32 cellular contexts compared by ENCODE assay signal in genomic region chr17:73029021-73029420, GRCh38.
"Had no signal": no experiment of that assay in that cellular context is flagged by ENCODE, and none has a peak within 500 bp of the region (broad histone marks: within the 10 kb centered on the region; RNA-seq: fewer than 3 reads in every experiment).

No MANE protein-coding gene starts in this region.

- H3K27me3 Mint-ChIP-seq: activated CD4-positive, alpha-beta memory T cell treated with anti-CD3 and anti-CD28 coated beads for 36 hours; activated CD4-positive, alpha-beta T cell treated with anti-CD3 and anti-CD28 coated beads for 36 hours; activated CD4-positive, alpha-beta T cell treated with anti-CD3 and anti-CD28 coated beads, Interleukin-2, amount 10 ng/mL, durations not matched to agents 24 days and 14 days; activated CD8-positive, alpha-beta memory T cell treated with anti-CD3 and anti-CD28 coated beads, Interleukin-2, amount 10 ng/mL, durations not matched to agents 7 days and 5 days; activated naive CD4-positive, alpha-beta T cell treated with anti-CD3 and anti-CD28 coated beads, Interleukin-2, amount 10 ng/mL, durations not matched to agents 7 days and 5 days; activated naive CD8-positive, alpha-beta T cell treated with anti-CD3 and anti-CD28 coated beads, Interleukin-2, amount 10 ng/mL, durations not matched to agents 7 days and 5 days; activated T-cell treated with anti-CD3 and anti-CD28 coated beads, Interleukin-2, amount 50 U/mL, for 24 hours; central memory CD8-positive, alpha-beta T cell; effector memory CD8-positive, alpha-beta T cell; T-helper 17 cell had no signal

- H3K27ac Mint-ChIP-seq: activated CD4-positive, alpha-beta memory T cell treated with anti-CD3 and anti-CD28 coated beads for 36 hours; activated CD4-positive, alpha-beta T cell treated with anti-CD3 and anti-CD28 coated beads for 36 hours; activated CD4-positive, alpha-beta T cell treated with anti-CD3 and anti-CD28 coated beads, Interleukin-2, amount 10 ng/mL, durations not matched to agents 24 days and 14 days; activated CD8-positive, alpha-beta memory T cell treated with anti-CD3 and anti-CD28 coated beads, Interleukin-2, amount 10 ng/mL, durations not matched to agents 7 days and 5 days; activated CD8-positive, alpha-beta T cell treated with anti-CD3 and anti-CD28 coated beads, Interleukin-2, amount 10 ng/mL, durations not matched to agents 7 days and 5 days; activated naive CD4-positive, alpha-beta T cell treated with anti-CD3 and anti-CD28 coated beads, Interleukin-2, amount 10 ng/mL, durations not matched to agents 7 days and 5 days; activated naive CD4-positive, alpha-beta T cell treated with anti-CD3 and anti-CD28 coated beads, Interleukin-2, amount 50 U/mL, for 72 hours; activated naive CD8-positive, alpha-beta T cell treated with anti-CD3 and anti-CD28 coated beads, Interleukin-2, amount 10 ng/mL, durations not matched to agents 7 days and 5 days; activated T-cell treated with anti-CD3 and anti-CD28 coated beads, Interleukin-2, amount 50 U/mL, for 24 hours; activated T-cell treated with anti-CD3 and anti-CD28 coated beads, Interleukin-2, amount 50 U/mL, for 72 hours; effector memory CD8-positive, alpha-beta T cell; T-helper 17 cell; T-helper 2 cell treated with Interferon-gamma antibody and Interleukin-4, amounts not matched to agents 5 μg/mL and 100 μg/mL, for 36 hours had no signal

- H3K36me3 ChIP-seq: brain microvascular endothelial cell had no signal

- H3K9me3 Mint-ChIP-seq: activated CD4-positive, alpha-beta memory T cell treated with anti-CD3 and anti-CD28 coated beads for 36 hours; activated CD4-positive, alpha-beta T cell treated with anti-CD3 and anti-CD28 coated beads, Interleukin-2, amount 10 ng/mL, durations not matched to agents 24 days and 14 days; activated naive CD4-positive, alpha-beta T cell treated with anti-CD3 and anti-CD28 coated beads, Interleukin-2, amount 10 ng/mL, durations not matched to agents 7 days and 5 days; activated naive CD4-positive, alpha-beta T cell treated with anti-CD3 and anti-CD28 coated beads, Interleukin-2, amount 50 U/mL, for 72 hours; activated naive CD8-positive, alpha-beta T cell treated with anti-CD3 and anti-CD28 coated beads, Interleukin-2, amount 10 ng/mL, durations not matched to agents 7 days and 5 days; activated T-cell treated with anti-CD3 and anti-CD28 coated beads, Interleukin-2, amount 50 U/mL, for 24 hours; activated T-cell treated with anti-CD3 and anti-CD28 coated beads, Interleukin-2, amount 50 U/mL, for 72 hours; central memory CD8-positive, alpha-beta T cell; effector memory CD8-positive, alpha-beta T cell; T-helper 2 cell treated with Interferon-gamma antibody and Interleukin-4, amounts not matched to agents 5 μg/mL and 100 μg/mL, for 36 hours had no signal

- DNase-seq: activated CD4-positive, alpha-beta memory T cell treated with anti-CD3 and anti-CD28 coated beads for 36 hours; activated CD4-positive, alpha-beta T cell treated with anti-CD3 and anti-CD28 coated beads for 36 hours; activated CD4-positive, alpha-beta T cell treated with anti-CD3 and anti-CD28 coated beads, Interleukin-2, amount 10 ng/mL, durations not matched to agents 24 days and 14 days; activated CD4-positive, CD25-positive, alpha-beta regulatory T cell; activated CD4-positive, CD25-positive, alpha-beta regulatory T cell treated with anti-CD3 and anti-CD28 coated beads, Interleukin-2, amount 50 U/mL, for 72 hours; activated CD8-positive, alpha-beta memory T cell treated with anti-CD3 and anti-CD28 coated beads, Interleukin-2, amount 10 ng/mL, durations not matched to agents 7 days and 5 days; activated CD8-positive, alpha-beta memory T cell treated with anti-CD3 and anti-CD28 coated beads, Interleukin-2, amount 50 U/mL, for 48 hours; activated CD8-positive, alpha-beta T cell treated with anti-CD3 and anti-CD28 coated beads, Interleukin-2, amount 10 ng/mL, durations not matched to agents 7 days and 5 days; activated gamma-delta T cell; activated naive CD4-positive, alpha-beta T cell; activated naive CD4-positive, alpha-beta T cell treated with anti-CD3 and anti-CD28 coated beads, Interleukin-2, amount 10 ng/mL, durations not matched to agents 7 days and 5 days; activated naive CD8-positive, alpha-beta T cell treated with anti-CD3 and anti-CD28 coated beads, Interleukin-2, amount 10 ng/mL, durations not matched to agents 7 days and 5 days; activated T-cell treated with anti-CD3 and anti-CD28 coated beads for 4 hours; activated T-cell treated with anti-CD3 and anti-CD28 coated beads, Interleukin-2, amount 50 U/mL, for 24 hours; activated T-cell treated with anti-CD3 and anti-CD28 coated beads, Interleukin-2, amount 50 U/mL, for 72 hours; brain microvascular endothelial cell; cortex of kidney; dermis blood vessel endothelial cell; effector CD4-positive, alpha-beta T cell; effector memory CD8-positive, alpha-beta T cell; esophagus squamous epithelium; foreskin melanocyte; head of caudate nucleus; T-helper 1 cell; T-helper 17 cell; T1000 had no signal

- H3K4me3 ChIP-seq: ascending aorta, esophagus squamous epithelium, gastroesophageal sphincter had no signal

- ATAC-seq: activated CD4-positive, alpha-beta T cell treated with anti-CD3 and anti-CD28 coated beads for 36 hours; activated CD8-positive, alpha-beta memory T cell treated with anti-CD3 and anti-CD28 coated beads, Interleukin-2, amount 10 ng/mL, durations not matched to agents 7 days and 5 days; activated CD8-positive, alpha-beta T cell treated with anti-CD3 and anti-CD28 coated beads, Interleukin-2, amount 10 ng/mL, durations not matched to agents 7 days and 5 days; activated naive CD4-positive, alpha-beta T cell treated with anti-CD3 and anti-CD28 coated beads, Interleukin-2, amount 50 U/mL, for 72 hours; activated T-cell treated with anti-CD3 and anti-CD28 coated beads, Interleukin-2, amount 50 U/mL, for 72 hours; effector memory CD8-positive, alpha-beta T cell; gastroesophageal sphincter; T-helper 17 cell had no signal

- H3K4me1 ChIP-seq: ascending aorta, gastroesophageal sphincter had no signal

- H3K27me3 ChIP-seq: ascending aorta, brain microvascular endothelial cell, esophagus squamous epithelium, gastroesophageal sphincter had no signal

- H3K4me3 Mint-ChIP-seq: activated CD4-positive, alpha-beta memory T cell treated with anti-CD3 and anti-CD28 coated beads for 36 hours; activated CD4-positive, alpha-beta T cell treated with anti-CD3 and anti-CD28 coated beads for 36 hours; activated CD4-positive, alpha-beta T cell treated with anti-CD3 and anti-CD28 coated beads, Interleukin-2, amount 10 ng/mL, durations not matched to agents 24 days and 14 days; activated CD8-positive, alpha-beta memory T cell treated with anti-CD3 and anti-CD28 coated beads, Interleukin-2, amount 10 ng/mL, durations not matched to agents 7 days and 5 days; activated CD8-positive, alpha-beta T cell treated with anti-CD3 and anti-CD28 coated beads, Interleukin-2, amount 10 ng/mL, durations not matched to agents 7 days and 5 days; activated naive CD4-positive, alpha-beta T cell treated with anti-CD3 and anti-CD28 coated beads, Interleukin-2, amount 10 ng/mL, durations not matched to agents 7 days and 5 days; activated naive CD8-positive, alpha-beta T cell treated with anti-CD3 and anti-CD28 coated beads, Interleukin-2, amount 10 ng/mL, durations not matched to agents 7 days and 5 days; activated T-cell treated with anti-CD3 and anti-CD28 coated beads, Interleukin-2, amount 50 U/mL, for 24 hours; activated T-cell treated with anti-CD3 and anti-CD28 coated beads, Interleukin-2, amount 50 U/mL, for 72 hours; central memory CD8-positive, alpha-beta T cell; effector memory CD8-positive, alpha-beta T cell; T-helper 17 cell; T-helper 2 cell treated with Interferon-gamma antibody and Interleukin-4, amounts not matched to agents 5 μg/mL and 100 μg/mL, for 36 hours had no signal

- H3K4me1 Mint-ChIP-seq: activated CD4-positive, alpha-beta T cell treated with anti-CD3 and anti-CD28 coated beads for 36 hours; activated CD4-positive, alpha-beta T cell treated with anti-CD3 and anti-CD28 coated beads, Interleukin-2, amount 10 ng/mL, durations not matched to agents 24 days and 14 days; activated CD8-positive, alpha-beta memory T cell treated with anti-CD3 and anti-CD28 coated beads, Interleukin-2, amount 10 ng/mL, durations not matched to agents 7 days and 5 days; activated naive CD4-positive, alpha-beta T cell treated with anti-CD3 and anti-CD28 coated beads, Interleukin-2, amount 10 ng/mL, durations not matched to agents 7 days and 5 days; activated naive CD8-positive, alpha-beta T cell treated with anti-CD3 and anti-CD28 coated beads, Interleukin-2, amount 10 ng/mL, durations not matched to agents 7 days and 5 days had no signal

- H3K9me3 ChIP-seq: ascending aorta, gastroesophageal sphincter had no signal

- H3K27ac ChIP-seq: ascending aorta, brain microvascular endothelial cell, epithelial cell of prostate, gastroesophageal sphincter had no signal
